ENCODE assay signal across 8 cellular contexts in genomic region chr17:14297161-14297851, GRCh38. TPM values are rescaled to one million over a fixed set of nuclear protein-coding genes. Genes with fewer than 3 reads are reported as not detected.
DNase-seq lines count a peak whose midpoint lies in the region; ATAC-seq and TF ChIP-seq lines count a peak whose summit lies in the region.

No MANE protein-coding gene starts in this region.

- H3K79me2 ChIP-seq in trophoblast cell (ENCODE audit: control insufficient read depth, insufficient read depth, low read length, poor library complexity): peaks cover 7% of the 10 kb centered on the region

- TF ChIP-seq CTCF in fibroblast of villous mesenchyme (IDR thresholded peaks at IDR 0.05; ENCODE audit: insufficient read depth, low read depth, low read length): peak; percentile 50

- H3K9me3 ChIP-seq in trophoblast cell (ENCODE audit: insufficient read depth, low read depth, low read length): peaks cover 3% of the 10 kb centered on the region

- no peak overlapping the region for H3K27ac ChIP-seq in trophoblast cell (ENCODE audit: low read depth, low read length)

- H4K8ac ChIP-seq in trophoblast cell (ENCODE audit: low read depth, low read length): no peak overlapping the region

- no peaks in the 10 kb centered on the region for H3K36me3 ChIP-seq in trophoblast cell (ENCODE audit: control insufficient read depth in 1 of 2, insufficient read depth in 2 of 2, low read length in 2 of 2)

- no peak overlapping the region for H4K12ac ChIP-seq in trophoblast cell (ENCODE audit: low read depth, low read length)

- H3K14ac ChIP-seq in trophoblast cell (ENCODE audit: low read length): no peak overlapping the region

- peaks cover 49% of the 10 kb centered on the region for H3K27me3 Mint-ChIP-seq in activated CD4-positive, alpha-beta memory T cell treated with anti-CD3 and anti-CD28 coated beads, Interleukin-2, amount 10 ng/mL, durations not matched to agents 7 days and 5 days

- no peak overlapping the region for H3K27ac Mint-ChIP-seq in activated CD4-positive, alpha-beta memory T cell treated with anti-CD3 and anti-CD28 coated beads, Interleukin-2, amount 10 ng/mL, durations not matched to agents 7 days and 5 days

- H3K4me3 Mint-ChIP-seq in activated CD4-positive, alpha-beta memory T cell treated with anti-CD3 and anti-CD28 coated beads, Interleukin-2, amount 10 ng/mL, durations not matched to agents 7 days and 5 days: peak overlapping the region; percentile 63

- no peak overlapping the region for H3K4ac ChIP-seq in trophoblast cell (ENCODE audit: low read depth, low read length)

- peaks cover 6% of the 10 kb centered on the region for H3K79me1 ChIP-seq in trophoblast cell (ENCODE audit: low read length)

- peaks cover 39% of the 10 kb centered on the region for H3K27me3 ChIP-seq in trophoblast cell (ENCODE audit: insufficient read depth, low read length)

- H3K18ac ChIP-seq in trophoblast cell (ENCODE audit: low read length): no peak overlapping the region

- ATAC-seq in GM21528 (IDR thresholded peaks at IDR 0.05; ENCODE audit: low FRiP score, unreplicated experiment): no peak

- peak overlapping the region; percentile 48 for H2AFZ ChIP-seq in trophoblast cell (ENCODE audit: insufficient read depth, low read length, poor library complexity)

- no peak overlapping the region for H3K9ac ChIP-seq in trophoblast cell (ENCODE audit: low read length)

- peaks cover 5% of the 10 kb centered on the region for H3K36me3 Mint-ChIP-seq in activated CD4-positive, alpha-beta memory T cell treated with anti-CD3 and anti-CD28 coated beads, Interleukin-2, amount 10 ng/mL, durations not matched to agents 7 days and 5 days (ENCODE audit: low read depth)

- H2BK120ac ChIP-seq in trophoblast cell (ENCODE audit: insufficient read depth, low read length, poor library complexity): no peak overlapping the region

- no peaks in the 10 kb centered on the region for H3K9me3 Mint-ChIP-seq in activated CD4-positive, alpha-beta memory T cell treated with anti-CD3 and anti-CD28 coated beads, Interleukin-2, amount 10 ng/mL, durations not matched to agents 7 days and 5 days

- CTCF ChIA-PET in activated CD4-positive, alpha-beta memory T cell treated with anti-CD3 and anti-CD28 coated beads, Interleukin-2, amount 10 ng/mL, durations not matched to agents 7 days and 5 days (lab: Charles Lee): interaction anchor here (1.0 to 6.7 kb wide), 3 partner anchors 94 to 241 kb away, joined by 3 to 74 read pairs (median 3); no protein-coding TSS in a partner anchor

- peaks cover 14 to 22% of the 10 kb centered on the region in 2 experiments for H3K4me1 ChIP-seq in trophoblast cell (ENCODE audit: control insufficient read depth in 1 of 2, insufficient read depth in 2 of 2, low read length in 2 of 2)

- H3K23ac ChIP-seq in trophoblast cell (ENCODE audit: low read length): no peak overlapping the region

- H3K4me2 ChIP-seq in trophoblast cell (ENCODE audit: low read length): peak overlapping the region; percentile 73

- no CpG with 5 or more reads among the region's 63 CpGs for WGBS in trophoblast cell (ENCODE audit: extremely low coverage, insufficient coverage, insufficient read length)

- no peak overlapping the region for H2BK5ac ChIP-seq in trophoblast cell (ENCODE audit: low read depth, low read length, poor library complexity)

- H4K91ac ChIP-seq in trophoblast cell (ENCODE audit: low read depth, low read length): no peak overlapping the region

- H2BK12ac ChIP-seq in trophoblast cell (ENCODE audit: low read length): no peak overlapping the region

- H2AK5ac ChIP-seq in trophoblast cell (ENCODE audit: low read length): no peak overlapping the region

- peak; percentile 78 for DNase-seq in activated effector memory CD4-positive, alpha-beta T cell treated with anti-CD3 and anti-CD28 coated beads, Interleukin-2, amount 50 U/mL, for 16 hours
- no peak for DNase-seq in activated effector memory CD4-positive, alpha-beta T cell treated with Interleukin-2 at 50 U/mL for 16 hours
- peak; percentile 57 for DNase-seq in activated CD4-positive, alpha-beta memory T cell treated with anti-CD3 and anti-CD28 coated beads, Interleukin-2, amount 10 ng/mL, durations not matched to agents 7 days and 5 days
- DNase-seq in fibroblast of villous mesenchyme (ENCODE audit: low read depth) (peak; percentile 58), trophoblast cell (peak; percentile 19 to 58), hippocampal formation (lab: John Stamatoyannopoulos, UW) (no peak), NCI-H128 (lab: John Stamatoyannopoulos, UW; ENCODE audit: unreplicated experiment) (no peak)

- H3K4me1 Mint-ChIP-seq in activated CD4-positive, alpha-beta memory T cell treated with anti-CD3 and anti-CD28 coated beads, Interleukin-2, amount 10 ng/mL, durations not matched to agents 7 days and 5 days: peaks cover 45% of the 10 kb centered on the region

- H3K4me3 ChIP-seq in fibroblast of villous mesenchyme (ENCODE audit: low read depth, low read length) (peak overlapping the region; percentile 54), trophoblast cell (ENCODE audit: low read depth, low read length) (peak overlapping the region; percentile 61)

- POLR2A ChIA-PET in activated CD4-positive, alpha-beta memory T cell treated with anti-CD3 and anti-CD28 coated beads, Interleukin-2, amount 10 ng/mL, durations not matched to agents 7 days and 5 days (lab: Charles Lee): interaction anchor here (0.6 to 8.2 kb wide), 5 partner anchors 93 to 230 kb away, joined by 3 to 194 read pairs (median 7); partner anchors contain the start of gene COX10

RNA-seq across cellular contexts. Expression of gene HS3ST3B1, which starts 3.6 kb away (rescaled TPM):
- total RNA-seq in activated CD4-positive, alpha-beta memory T cell treated with anti-CD3 and anti-CD28 coated beads, Interleukin-2, amount 10 ng/mL, durations not matched to agents 7 days and 5 days: 10 to 100 TPM; 28.9 to 29.9 TPM
- total RNA-seq in fibroblast of villous mesenchyme: 7.4 and 10.4 TPM in 2 replicates
- polyA plus RNA-seq in trophoblast cell (2013): 8.0 and 9.1 TPM in 2 replicates

Comparison
In these comparisons a context has a peak if more than half of its experiments do, and no peak if none do; other contexts are left out.
1. DNase-seq: peak in activated effector memory CD4-positive, alpha-beta T cell treated with anti-CD3 and anti-CD28 coated beads, Interleukin-2, amount 50 U/mL, for 16 hours (single experiment), activated CD4-positive, alpha-beta memory T cell treated with anti-CD3 and anti-CD28 coated beads, Interleukin-2, amount 10 ng/mL, durations not matched to agents 7 days and 5 days (single experiment), fibroblast of villous mesenchyme (single experiment) and trophoblast cell (2 of 2); none in activated effector memory CD4-positive, alpha-beta T cell treated with Interleukin-2 at 50 U/mL for 16 hours (single experiment), hippocampal formation (0 of 2) and NCI-H128 (single experiment).